In the genomic region with DNA sequence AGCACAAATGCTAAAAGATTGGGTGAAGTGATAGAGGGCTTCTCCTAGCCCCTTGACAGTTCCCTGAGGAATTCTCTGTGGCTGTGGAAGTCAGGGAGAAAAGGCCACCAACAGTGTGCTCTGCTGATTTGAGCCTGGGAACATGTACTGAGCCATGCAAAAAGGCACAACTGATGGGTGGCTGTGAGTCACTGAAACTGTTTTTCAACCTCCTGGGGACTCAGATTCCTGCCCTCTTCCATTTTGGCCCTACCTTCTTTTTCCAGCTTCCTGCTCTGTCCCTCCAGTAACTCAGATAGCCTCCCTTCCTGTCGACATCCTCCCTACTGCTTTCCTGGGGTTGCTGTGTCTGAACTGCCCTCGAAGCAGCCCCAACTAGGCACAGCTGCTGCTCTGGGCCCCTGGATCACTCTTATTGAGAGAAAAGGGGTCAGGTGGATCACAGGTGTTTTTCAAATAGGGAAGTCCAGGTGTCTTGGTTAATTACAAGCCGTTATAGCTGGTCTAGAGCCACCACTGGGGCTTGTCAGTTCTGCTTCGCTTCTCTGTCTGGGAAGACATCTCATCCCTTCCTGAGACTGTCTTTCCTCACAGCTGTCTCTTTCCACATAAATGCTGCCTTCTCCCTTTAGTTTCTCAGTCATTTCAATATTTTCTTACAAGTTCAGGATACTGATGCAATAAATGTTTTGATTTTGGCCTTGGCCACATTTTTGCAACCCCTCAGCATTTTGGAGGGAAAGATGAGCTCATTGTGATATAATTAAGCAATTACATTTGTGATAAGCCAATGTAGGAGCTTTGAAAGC, we compare ENCODE assay signal across 22 cellular contexts. TPM values are rescaled to one million over a fixed set of nuclear protein-coding genes. Genes with fewer than 3 reads are reported as not detected.
DNase-seq lines count a peak whose midpoint lies in the region; ATAC-seq lines count a peak whose summit lies in the region.
"Had no signal": no experiment of that assay in that cellular context is flagged by ENCODE, and none has a peak within 500 bp of the region (broad histone marks: within the 10 kb centered on the region; RNA-seq: fewer than 3 reads in every experiment).

No MANE protein-coding gene starts in this region.

- H3K9ac ChIP-seq in HUES48 (ENCODE audit: low read depth, low read length) (no peak overlapping the region), muscle layer of colon (ENCODE audit: low read length) (no peak overlapping the region)

- H3K9me3 ChIP-seq in HUES48 (ENCODE audit: control insufficient read depth, insufficient read depth, low read length) (no peaks in the 10 kb centered on the region), muscle layer of colon (ENCODE audit: low read length) (no peaks in the 10 kb centered on the region)
- H3K9me3 ChIP-seq: colonic mucosa, gastrocnemius medialis, mucosa of descending colon had no signal

- ATAC-seq in HG03460 (IDR thresholded peaks at IDR 0.05; ENCODE audit: unreplicated experiment) (no peak), HG02588 (IDR thresholded peaks at IDR 0.05; ENCODE audit: unreplicated experiment) (no peak)
- ATAC-seq: activated naive CD4-positive, alpha-beta T cell treated with anti-CD3 and anti-CD28 coated beads, Interleukin-2, amount 50 U/mL, for 72 hours; activated T-cell treated with anti-CD3 and anti-CD28 coated beads, Interleukin-2, amount 50 U/mL, for 72 hours; gastrocnemius medialis; mucosa of descending colon; sciatic nerve had no signal

- peaks cover 28% of the 10 kb centered on the region for H3K4me1 ChIP-seq in HUES48 (ENCODE audit: control insufficient read depth, insufficient read depth, low read length)
- H3K4me1 ChIP-seq in muscle layer of colon (ENCODE audit: insufficient read depth, low read length), result peaks cover 23% of the 10 kb centered on the region
- H3K4me1 ChIP-seq: colonic mucosa, gastrocnemius medialis had no signal

- H3K27ac ChIP-seq in HUES48 (ENCODE audit: low read depth, low read length) (peak overlapping the region; percentile 74), muscle layer of colon (ENCODE audit: low read depth, low read length) (peak overlapping the region; percentile 25)
- H3K27ac ChIP-seq: colonic mucosa, gastrocnemius medialis had no signal

- DNase-seq in COR-L47 (lab: John Stamatoyannopoulos, UW) (peak; percentile 29), dermis blood vessel endothelial cell (peak; percentile 25), SHP77 (lab: John Stamatoyannopoulos, UW) (no peak), SIG-M5 (lab: John Stamatoyannopoulos, UW) (no peak)
- DNase-seq: activated B cell treated with CpG ODN at 0.5 μM for 24 hours; activated CD8-positive, alpha-beta memory T cell treated with anti-CD3 and anti-CD28 coated beads for 24 hours; activated T-cell treated with anti-CD3 and anti-CD28 coated beads, Interleukin-2, amount 50 U/mL, for 72 hours; CD8-positive, alpha-beta memory T cell; colonic mucosa; gastrocnemius medialis; left cardiac atrium; mucosa of descending colon; NCI-H187 treated with DMSO at 0.1 percent for 48 hours; NCI-H510A treated with DMSO at 0.1 percent for 48 hours; nucleus accumbens; OCI-M1 had no signal

- H3K36me3 ChIP-seq in HUES48 (ENCODE audit: control insufficient read depth, insufficient read depth, low read length) (peaks cover 90% of the 10 kb centered on the region), muscle layer of colon (ENCODE audit: insufficient read depth, low read length) (peaks cover 8% of the 10 kb centered on the region)
- H3K36me3 ChIP-seq: colonic mucosa, gastrocnemius medialis had no signal

- H3K4me3 ChIP-seq in HUES48 (ENCODE audit: low read depth, low read length) (no peak overlapping the region), muscle layer of colon (ENCODE audit: low read depth in 1 of 2, low read length in 2 of 2) (no peak overlapping the region)
- H3K4me3 ChIP-seq: colonic mucosa, gastrocnemius medialis, mucosa of descending colon had no signal

- no peaks in the 10 kb centered on the region for H3K27me3 ChIP-seq in HUES48 (ENCODE audit: control insufficient read depth, insufficient read depth, low read length)
- H3K27me3 ChIP-seq in muscle layer of colon (ENCODE audit: control insufficient read depth in 1 of 2, insufficient read depth in 2 of 2, low read length in 2 of 2), result no peaks in the 10 kb centered on the region
- H3K27me3 ChIP-seq: colonic mucosa, gastrocnemius medialis had no signal

RNA-seq across cellular contexts. Expression of a gene that starts 13.8 kb away (rescaled TPM):
- total RNA-seq in dermis blood vessel endothelial cell, result 9.4 and 9.7 TPM in 2 replicates
- total RNA-seq: activated B cell treated with CpG ODN at 0.5 μM for 24 hours had no signal

Comparison
In these comparisons a context has a peak if more than half of its experiments do, and no peak if none do; other contexts are left out.
1. DNase-seq: peak in COR-L47 (single experiment) and dermis blood vessel endothelial cell (single experiment); none in SHP77 (0 of 2) and SIG-M5 (single experiment).